In the genomic region with DNA sequence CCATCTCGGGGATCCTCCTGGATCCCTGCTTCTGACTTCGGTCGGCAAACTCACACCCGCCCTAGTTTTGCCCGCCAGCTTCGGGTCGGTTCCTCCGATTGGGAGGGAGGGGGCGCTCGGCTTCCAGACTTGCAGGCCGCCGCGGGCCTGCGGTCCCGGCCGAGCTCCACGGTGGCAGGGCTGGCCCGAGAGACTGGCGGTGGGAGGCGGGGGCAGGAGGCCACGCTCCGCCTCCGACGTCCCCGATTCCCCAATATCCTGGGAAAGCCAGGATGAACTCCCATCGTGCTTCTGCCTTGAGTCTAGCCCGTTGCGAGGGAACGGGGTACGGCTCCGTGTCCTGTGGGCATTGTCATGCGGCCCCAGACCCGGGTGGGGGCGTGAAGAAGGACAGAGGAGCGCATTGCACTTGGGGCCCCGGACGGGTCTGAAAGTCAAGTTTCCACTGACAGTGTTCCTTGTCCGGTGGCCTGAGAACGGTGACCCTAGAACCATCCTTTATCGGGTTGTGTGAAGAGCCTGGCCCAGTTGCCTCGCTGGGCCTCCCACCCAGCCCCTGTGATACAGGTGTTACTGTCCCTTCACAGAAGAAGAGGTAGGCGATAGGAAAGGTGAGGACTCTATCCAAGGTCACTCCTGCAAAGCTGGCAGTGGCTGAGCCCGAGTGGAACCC, we compare ENCODE assay signal across 8 cellular contexts. TPM values are rescaled to one million over a fixed set of nuclear protein-coding genes. Genes with fewer than 3 reads are reported as not detected.
DNase-seq lines count a peak whose midpoint lies in the region; ATAC-seq and TF ChIP-seq lines count a peak whose summit lies in the region.

No MANE protein-coding gene starts in this region.

- H3K9me2 ChIP-seq in HCT116 (ENCODE audit: insufficient read depth) = no peaks in the 10 kb centered on the region

- intact Hi-C loops in HCT116 (cut with micrococcal nuclease) (loop anchor here (1.0 to 10.0 kb wide), 4 partner anchors 91 to 332 kb away; no protein-coding TSS in a partner anchor), esophagus squamous epithelium (cut with DNase I) (loop anchor here (10.0 kb wide), 1 partner anchor 211 kb away; no protein-coding TSS in a partner anchor)

- no peaks in the 10 kb centered on the region for H3K36me3 ChIP-seq in HCT116 (ENCODE audit: control insufficient read depth in 1 of 2, insufficient read depth in 2 of 2, low read length in 2 of 2)
- H3K36me3 ChIP-seq in esophagus squamous epithelium = no peaks in the 10 kb centered on the region
- H3K36me3 ChIP-seq in mucosa of stomach (ENCODE audit: control insufficient read depth, insufficient read depth, low read length) = no peaks in the 10 kb centered on the region

- WGBS in esophagus squamous epithelium, 2 donors = 0 to 16% methylated on average over 1 to 13 of the region's 43 CpGs

- H2AFZ ChIP-seq in HCT116 (ENCODE audit: low read depth, low read length, poor library complexity, severe bottlenecking) = peak overlapping the region; percentile 85

- TF ChIP-seq RAD21 in HCT116 (IDR thresholded peaks at IDR 0.05; ENCODE audit: low read depth) = peak; percentile 98

- BruUV-seq in HCT116 (replicated peaks; lab: Mats Ljungman, UMichigan) = no TSS peak

- H3K79me2 ChIP-seq in HCT116 (ENCODE audit: insufficient read depth, low read length) = no peaks in the 10 kb centered on the region

- CTCF ChIA-PET in HCT116 (lab: Charles Lee) = interaction anchor here (0.7 to 3.5 kb wide), 17 partner anchors 8 to 737 kb away, joined by 3 to 32 read pairs (median 5); no protein-coding TSS in a partner anchor

- no peak for TF ChIP-seq POLR2A in HCT116 (IDR thresholded peaks at IDR 0.05; ENCODE audit: borderline replicate concordance, extremely low read depth, insufficient read depth, insufficient read length)
- no peak for TF ChIP-seq POLR2A in esophagus squamous epithelium (IDR thresholded peaks at IDR 0.05)

- H3K9ac ChIP-seq in HCT116 (ENCODE audit: low read length) = no peak overlapping the region
- H3K9ac ChIP-seq in mucosa of stomach (ENCODE audit: low read length) = peak overlapping the region; percentile 4

- POLR2A ChIA-PET in HCT116 (lab: Charles Lee) = interaction anchor here (0.9 to 1.0 kb wide), 4 partner anchors 94 to 731 kb away, joined by 3 to 6 read pairs (median 3); no protein-coding TSS in a partner anchor

- TF ChIP-seq CTCF in HCT116 (IDR thresholded peaks at IDR 0.05 in 2 of 3, conservative IDR thresholded peaks at IDR 0.05 in 1 of 3; ENCODE audit: borderline replicate concordance in 1 of 3, insufficient read depth in 1 of 3, low read depth in 2 of 3, low read length in 2 of 3) (peak; percentile 77 to 95 (median 81)), esophagus squamous epithelium (IDR thresholded peaks at IDR 0.05) (peak; percentile 50 to 81 (median 76))

- RAD21 ChIA-PET in HCT116 (lab: Charles Lee; ENCODE audit: low non-redundant PET in 1 of 2, low total read pairs in 2 of 2, uncharacterized antibody in 2 of 2, unreplicated experiment in 2 of 2) = interaction anchor here (0.8 to 1.4 kb wide), 7 partner anchors 19 to 332 kb away, joined by 3 to 9 read pairs (median 3); no protein-coding TSS in a partner anchor

- H3K4me3 ChIP-seq in HCT116 (replicated peaks in 1 of 2; ENCODE audit: low read depth in 1 of 2, low read length in 2 of 2) (0 out of 4 replicates have a peak overlapping the region, but pooled peaks of 1 of the 2 experiments have one; percentile 23), esophagus squamous epithelium (peak overlapping the region; percentile 29 to 75 (median 52)), mucosa of stomach (ENCODE audit: low read length) (no peak overlapping the region)

- DNase-seq in D341Med (ENCODE audit: low spot score) (peak; percentile 87), HCT116 (ENCODE audit: low read depth, low spot score) (peak; percentile 59), NCI-H526 (lab: John Stamatoyannopoulos, UW) (peak; percentile 71 to 97), esophagus squamous epithelium (lab: John Stamatoyannopoulos, UW) (no peak)
- DNase-seq in activated T-cell treated with anti-CD3 and anti-CD28 coated beads, Interleukin-2, amount 50 U/mL, for 1 hour = peak; percentile 59
- DNase-seq in stimulated activated CD8-positive, alpha-beta memory T cell treated with anti-CD3 and anti-CD28 coated beads, Interleukin-4, amount 100 ng/mL, for 48 hours = peak; percentile 76

- peak overlapping the region; percentile 67 for H3K4me2 ChIP-seq in HCT116 (ENCODE audit: low read length)

- H3K9me3 ChIP-seq in HCT116 (ENCODE audit: control insufficient read depth in 1 of 2, insufficient read depth in 1 of 2, low read depth in 1 of 2, low read length in 2 of 2) (no peaks in the 10 kb centered on the region), esophagus squamous epithelium (no peaks in the 10 kb centered on the region), mucosa of stomach (ENCODE audit: control insufficient read depth, low read length) (no peaks in the 10 kb centered on the region)

- no peaks in the 10 kb centered on the region for H3K27me3 ChIP-seq in HCT116 (ENCODE audit: insufficient read depth, low read length)
- H3K27me3 ChIP-seq in esophagus squamous epithelium = peaks cover 7 to 99% (median 23%) of the 10 kb centered on the region in 4 donors
- peaks cover 78% of the 10 kb centered on the region for H3K27me3 ChIP-seq in mucosa of stomach (ENCODE audit: control insufficient read depth, insufficient read depth, low read length)

- ATAC-seq in HCT116 = peak; percentile 88
- ATAC-seq in HG02840 (IDR thresholded peaks at IDR 0.05; ENCODE audit: low FRiP score, unreplicated experiment) = no peak

- no peak overlapping the region for H3K27ac ChIP-seq in HCT116 (ENCODE audit: low read depth, low read length)
- H3K27ac ChIP-seq in esophagus squamous epithelium = peak overlapping the region in 2 of 4 donors; percentile 58 to 78

- peaks cover 0 to 23% of the 10 kb centered on the region in 2 experiments; a peak in 2 of 4 replicates for H3K4me1 ChIP-seq in HCT116 (ENCODE audit: control insufficient read depth in 1 of 2, insufficient read depth in 2 of 2, low read length in 2 of 2)
- peaks cover 25 to 48% (median 35%) of the 10 kb centered on the region in 3 donors for H3K4me1 ChIP-seq in esophagus squamous epithelium
- H3K4me1 ChIP-seq in mucosa of stomach (ENCODE audit: control insufficient read depth, insufficient read depth, low read length) = peaks cover 26% of the 10 kb centered on the region

- no peaks in the 10 kb centered on the region for H4K20me1 ChIP-seq in HCT116 (ENCODE audit: insufficient read depth)

TF ChIP-seq in HCT116, 20 proteins besides CTCF, POLR2A, EP300 and RAD21:
- no peak for TF ChIP-seq EGR1 (IDR thresholded peaks at IDR 0.05; ENCODE audit: low read depth)
- TF ChIP-seq YY1 (IDR thresholded peaks at IDR 0.05; ENCODE audit: extremely low read depth, insufficient replicate concordance, low read depth, low read length) = peak; percentile 36

RNA-seq across cellular contexts. Expression of a gene that starts 2.4 kb away (rescaled TPM):
- total RNA-seq in HCT116 (2021; ENCODE audit: unreplicated experiment) = 0.27 TPM
- 0.26 TPM in 2 replicates for polyA plus RNA-seq in HCT116 (2012)
- 1 to 10 TPM in 2 of 4 donors, under 1 TPM in 2; 0.15 to 2.5 (median 0.93) TPM for total RNA-seq in esophagus squamous epithelium
